Comparison of ENCODE assay signal across 8 cellular contexts in genomic region chr7:3095046-3095445, GRCh38. TPM values are rescaled to one million over a fixed set of nuclear protein-coding genes. Genes with fewer than 3 reads are reported as not detected.
A peak's percentile ranks its signal among the peaks of the same experiment; 100 is the strongest.
DNase-seq lines count a peak whose midpoint lies in the region; ATAC-seq and FAIRE-seq lines count a peak whose summit lies in the region.

No MANE protein-coding gene starts in this region.

- DNase-seq in GM18507 (ENCODE audit: extremely low spot score, insufficient read length, low read depth) (peak; percentile 20), NCI-H2081 (lab: John Stamatoyannopoulos, UW) (no peak), NCI-H1417 (lab: John Stamatoyannopoulos, UW) (no peak), NCI-H1436 (lab: John Stamatoyannopoulos, UW) (no peak), mesenchymal stem cell (no peak)
- peak; percentile 10 for DNase-seq in activated CD8-positive, alpha-beta memory T cell treated with anti-CD3 and anti-CD28 coated beads, Interleukin-2, amount 50 U/mL, for 1 hour (ENCODE audit: extremely low read depth)

- H2BK12ac ChIP-seq in mesenchymal stem cell (ENCODE audit: low read length in 2 of 2): no peak overlapping the region

- no peak overlapping the region for H2BK120ac ChIP-seq in mesenchymal stem cell (ENCODE audit: low read depth, low read length)

- no peaks in the 10 kb centered on the region for H3K27me3 ChIP-seq in muscle layer of duodenum (ENCODE audit: low read depth, low read length)
- H3K27me3 ChIP-seq in mesenchymal stem cell (ENCODE audit: control insufficient read depth in 1 of 2, insufficient read depth in 1 of 2, low read length in 2 of 2): peaks cover 0 to 4% of the 10 kb centered on the region in 2 experiments

- no peaks in the 10 kb centered on the region for H3K36me3 ChIP-seq in muscle layer of duodenum (ENCODE audit: control insufficient read depth in 1 of 2, insufficient read depth in 2 of 2, low read length in 2 of 2)
- no peaks in the 10 kb centered on the region for H3K36me3 ChIP-seq in mesenchymal stem cell (ENCODE audit: control insufficient read depth in 1 of 2, insufficient read depth in 2 of 2, low read depth in 1 of 2, low read length in 2 of 2)

- H2BK15ac ChIP-seq in mesenchymal stem cell (ENCODE audit: low read depth, poor library complexity, severe bottlenecking): no peak overlapping the region

- no peak overlapping the region for H3K4me2 ChIP-seq in mesenchymal stem cell (ENCODE audit: low read length, poor library complexity, severe bottlenecking)

- H3K4me3 ChIP-seq in muscle layer of duodenum (ENCODE audit: low read depth in 1 of 2, low read length in 2 of 2) (no peak overlapping the region), mesenchymal stem cell (ENCODE audit: insufficient read depth in 1 of 2, low read depth in 1 of 2, low read length in 2 of 2) (no peak overlapping the region)

- 82% methylated on average over 11 of the region's 11 CpGs for WGBS in mesenchymal stem cell

- H3K4ac ChIP-seq in mesenchymal stem cell (ENCODE audit: low read depth in 1 of 2, low read length in 2 of 2): no peak overlapping the region

- no peak overlapping the region for H2AK5ac ChIP-seq in mesenchymal stem cell (ENCODE audit: low read length, severe bottlenecking)

- H3K14ac ChIP-seq in mesenchymal stem cell (ENCODE audit: low read length in 2 of 2): no peak overlapping the region

- H3K23ac ChIP-seq in mesenchymal stem cell (ENCODE audit: low read length in 2 of 2): no peak overlapping the region

- peak; percentile 45 for ATAC-seq in HG03469 (IDR thresholded peaks at IDR 0.05; ENCODE audit: unreplicated experiment)

- peak; percentile 94 for FAIRE-seq in GM18507 (lab: Jason Lieb, UNC)

- no peak overlapping the region for H2AFZ ChIP-seq in mesenchymal stem cell (ENCODE audit: low read depth, low read length)

- no peak overlapping the region for H4K91ac ChIP-seq in mesenchymal stem cell (ENCODE audit: low read length)

- no peak overlapping the region for H3K9ac ChIP-seq in mesenchymal stem cell (ENCODE audit: low read length)

- no peak overlapping the region for H4K8ac ChIP-seq in mesenchymal stem cell (ENCODE audit: low read length)

- H3K4me1 ChIP-seq in muscle layer of duodenum (ENCODE audit: control insufficient read depth in 1 of 2, insufficient read depth in 2 of 2, low read length in 2 of 2) (no peaks in the 10 kb centered on the region), mesenchymal stem cell (ENCODE audit: control insufficient read depth, insufficient read depth, low read depth, low read length) (no peaks in the 10 kb centered on the region)

- H3K79me1 ChIP-seq in mesenchymal stem cell (replicated peaks; ENCODE audit: low read length, poor library complexity, severe bottlenecking): no peaks in the 10 kb centered on the region

- H3K18ac ChIP-seq in mesenchymal stem cell (ENCODE audit: low read depth in 1 of 2, low read length in 2 of 2): no peak overlapping the region

- peak overlapping the region; percentile 6 for H3K27ac ChIP-seq in muscle layer of duodenum (ENCODE audit: low read length)
- no peak overlapping the region for H3K27ac ChIP-seq in mesenchymal stem cell (ENCODE audit: low read length, poor library complexity, severe bottlenecking)

- H3K9me3 ChIP-seq in muscle layer of duodenum (ENCODE audit: control insufficient read depth in 1 of 2, low read length in 2 of 2) (no peaks in the 10 kb centered on the region), mesenchymal stem cell (ENCODE audit: control insufficient read depth, low read length) (peaks cover 5% of the 10 kb centered on the region)

- H2BK5ac ChIP-seq in mesenchymal stem cell (ENCODE audit: low read depth, low read length, poor library complexity, severe bottlenecking): no peak overlapping the region

RNA-seq across cellular contexts. Expression of gene CARD11, which starts 51.4 kb away (rescaled TPM):
- polyA plus RNA-seq in mesenchymal stem cell (2013, experiment 1 of 2): 1.2 TPM
- 1.1 TPM for polyA plus RNA-seq in mesenchymal stem cell (2013, experiment 2 of 2)

Comparison
In these comparisons a context has a peak if more than half of its experiments do, and no peak if none do; other contexts are left out.
1. DNase-seq: peak in GM18507 (single experiment) and activated CD8-positive, alpha-beta memory T cell treated with anti-CD3 and anti-CD28 coated beads, Interleukin-2, amount 50 U/mL, for 1 hour (single experiment); none in NCI-H2081 (0 of 2), NCI-H1417 (0 of 3), NCI-H1436 (single experiment) and mesenchymal stem cell (single experiment).